Comparison of ENCODE assay signal across 8 cellular contexts in the genomic region with DNA sequence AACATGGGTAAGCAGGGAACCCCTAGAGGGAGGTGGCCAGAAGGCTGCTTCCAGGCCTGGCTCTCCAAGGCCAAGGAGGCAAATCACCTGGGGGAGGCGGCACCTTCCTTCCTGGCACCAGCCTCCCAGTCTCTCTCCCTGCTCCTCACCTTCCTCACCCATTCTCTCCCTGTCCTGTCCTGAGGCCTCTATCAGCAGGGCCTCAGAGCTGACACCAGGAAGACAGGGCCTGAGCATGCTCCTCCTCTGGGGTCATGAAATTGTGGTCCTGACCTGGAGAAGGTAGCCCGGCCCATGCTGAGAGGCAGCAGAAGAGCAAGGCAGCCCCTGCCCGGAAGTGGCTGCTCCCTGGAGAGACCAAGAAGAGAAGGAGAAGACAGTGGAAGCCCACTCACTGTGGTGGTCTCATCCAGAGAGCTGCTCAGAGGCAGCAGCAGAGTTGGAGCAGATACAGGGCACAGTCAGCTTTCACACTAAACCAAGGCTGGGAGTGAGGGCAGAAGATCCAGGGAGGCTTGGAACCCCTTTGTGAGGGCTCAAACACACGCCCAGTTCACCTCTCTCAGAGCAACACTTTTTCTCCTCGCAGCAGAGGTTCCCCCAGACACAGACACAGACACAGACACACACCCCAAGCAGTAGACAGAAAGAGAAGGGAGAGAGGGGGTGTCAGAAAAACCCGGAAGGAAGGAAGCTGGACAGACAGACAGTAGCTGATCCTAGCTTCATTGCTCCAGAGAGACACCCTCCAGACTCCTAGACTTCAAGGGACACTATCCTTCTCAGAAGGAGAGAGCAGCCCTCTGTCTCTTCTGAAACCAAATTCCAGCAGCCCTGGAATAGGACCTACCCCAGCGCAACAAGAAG. TPM values are rescaled to one million over a fixed set of nuclear protein-coding genes. Genes with fewer than 3 reads are reported as not detected.
DNase-seq lines count a peak whose midpoint lies in the region; ATAC-seq and TF ChIP-seq lines count a peak whose summit lies in the region.

No MANE protein-coding gene starts in this region.

- H3K27me3 ChIP-seq in DND-41 (ENCODE audit: insufficient read depth, low read length, poor library complexity) (no peaks in the 10 kb centered on the region), SJCRH30 (no peaks in the 10 kb centered on the region), neutrophil (peaks cover 15% of the 10 kb centered on the region)

- peaks cover 64% of the 10 kb centered on the region for H3K79me2 ChIP-seq in DND-41 (ENCODE audit: insufficient read depth, low read length)

- peak overlapping the region; percentile 89 for H3K4me2 ChIP-seq in DND-41 (ENCODE audit: insufficient read depth, low read length)

- no peak overlapping the region for H2AFZ ChIP-seq in DND-41 (ENCODE audit: low read depth, low read length)

- no peaks in the 10 kb centered on the region for H3K9me3 ChIP-seq in DND-41 (ENCODE audit: insufficient read depth, low read length, severe bottlenecking)
- no peaks in the 10 kb centered on the region for H3K9me3 ChIP-seq in SJCRH30 (replicated peaks)
- H3K9me3 ChIP-seq in neutrophil, result no peaks in the 10 kb centered on the region

- TF ChIP-seq CTCF in DND-41 (IDR thresholded peaks at IDR 0.05; ENCODE audit: borderline replicate concordance, extremely low read depth, low read length, poor library complexity, severe bottlenecking) (no peak), neutrophil (IDR thresholded peaks at IDR 0.05) (no peak)

- peaks cover 32% of the 10 kb centered on the region for H4K20me1 ChIP-seq in DND-41 (ENCODE audit: insufficient read depth, low read length)

- H3K36me3 ChIP-seq in DND-41 (ENCODE audit: insufficient read depth, low read length) (peaks cover 21% of the 10 kb centered on the region; the same call in 1 of the 2 replicates), SJCRH30 (no peaks in the 10 kb centered on the region), neutrophil (no peaks in the 10 kb centered on the region)

- H3K4me1 ChIP-seq in DND-41 (ENCODE audit: insufficient read depth, low read length) (peaks cover 94% of the 10 kb centered on the region), SJCRH30 (peaks cover 47% of the 10 kb centered on the region), neutrophil (ENCODE audit: control insufficient read depth in 1 of 2, insufficient read depth in 1 of 2, low read depth in 1 of 2, low read length in 1 of 2) (peaks cover 66 to 70% of the 10 kb centered on the region in 2 experiments)

- peak overlapping the region; percentile 50 to 97 for H3K4me3 ChIP-seq in DND-41 (ENCODE audit: low read depth in 1 of 2, low read length in 2 of 2)
- peak overlapping the region; percentile 76 for H3K4me3 ChIP-seq in SJCRH30
- peak overlapping the region; percentile 73 to 76 for H3K4me3 ChIP-seq in neutrophil (ENCODE audit: low read depth in 1 of 2, low read length in 1 of 2)

- peak overlapping the region; percentile 82 for H3K9ac ChIP-seq in DND-41 (ENCODE audit: low read depth, low read length)

- no peak for ATAC-seq in DND-41 (ENCODE audit: insufficient read depth, low read depth)
- no peak for ATAC-seq in HG02798 (IDR thresholded peaks at IDR 0.05; ENCODE audit: poor library complexity, unreplicated experiment)
- ATAC-seq in HG03442 (IDR thresholded peaks at IDR 0.05; ENCODE audit: unreplicated experiment), result no peak
- no peak for ATAC-seq in HG02884 (IDR thresholded peaks at IDR 0.05; ENCODE audit: unreplicated experiment)
- no peak for ATAC-seq in HG02970 (IDR thresholded peaks at IDR 0.05; ENCODE audit: low FRiP score, unreplicated experiment)

- DNase-seq in DND-41, result no peak
- no peak for DNase-seq in SJCRH30
- DNase-seq in epithelial cell of prostate (ENCODE audit: low read depth, low spot score), result no peak

- H3K27ac ChIP-seq in DND-41 (ENCODE audit: low read length) (peak overlapping the region; percentile 66), SJCRH30 (no peak overlapping the region), epithelial cell of prostate (peak overlapping the region; percentile 100), neutrophil (peak overlapping the region; percentile 66)

RNA-seq across cellular contexts. Expression of gene BCL9L, which starts 1.8 kb away (rescaled TPM):
- 2.2 and 4.3 TPM in 2 replicates for total RNA-seq in SJCRH30 (2014; rRNA removed; shearing (Covaris generic))

RNA-seq across cellular contexts. Expression of gene UPK2, which starts 32.1 kb away (rescaled TPM):
- total RNA-seq in SJCRH30 (2014; rRNA removed; shearing (Covaris generic)), result not detected in 2 replicates

RNA-seq across cellular contexts. Expression of gene CXCR5, which starts 40.3 kb away (rescaled TPM):
- not detected in 2 replicates for total RNA-seq in SJCRH30 (2014; rRNA removed; shearing (Covaris generic))

RNA-seq across cellular contexts. Expression of gene FOXR1, which starts 47.6 kb away (rescaled TPM):
- not detected in 2 replicates for total RNA-seq in SJCRH30 (2014; rRNA removed; shearing (Covaris generic))
